Comparison of ENCODE assay signal across 35 cellular contexts in the genomic region with DNA sequence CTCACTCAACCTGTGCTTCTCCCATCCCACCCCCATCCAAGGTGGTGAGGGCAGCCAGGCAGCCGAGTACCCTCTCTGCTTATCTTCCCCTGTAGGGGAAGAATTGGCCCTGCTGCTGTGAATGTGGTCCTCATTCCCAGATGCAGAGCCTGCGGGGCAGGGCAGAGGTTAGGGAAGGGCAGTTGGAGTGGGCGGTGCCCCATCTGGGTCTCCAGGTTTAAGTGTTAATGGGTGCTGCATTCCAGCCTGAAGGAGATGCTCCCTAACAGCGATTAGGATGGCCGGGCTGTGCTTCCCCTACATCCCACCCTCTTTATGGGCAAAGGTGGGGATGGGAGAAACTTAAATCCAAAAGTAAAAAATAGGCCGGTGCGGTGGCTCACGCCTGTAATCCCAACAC. TPM values are rescaled to one million over a fixed set of nuclear protein-coding genes. Genes with fewer than 3 reads are reported as not detected.
"Had no signal": no experiment of that assay in that cellular context is flagged by ENCODE, and none has a peak within 500 bp of the region (broad histone marks: within the 10 kb centered on the region; RNA-seq: fewer than 3 reads in every experiment).

No MANE protein-coding gene starts in this region.

- H3K4me3 Mint-ChIP-seq: naive thymus-derived CD8-positive, alpha-beta T cell; nephron progenitor cell; stimulated activated effector memory CD8-positive, alpha-beta T cell treated with anti-CD3 and anti-CD28 coated beads, Interleukin-12 subunit alpha, Interleukin-12 subunit beta, amount 100 ng/mL, for 72 hours; type B pancreatic cell had no signal

- H3K4me1 ChIP-seq: heart right ventricle, left lung, psoas muscle, sigmoid colon, stomach, thyroid gland had no signal

- H3K9me3 Mint-ChIP-seq: naive thymus-derived CD8-positive, alpha-beta T cell; nephron progenitor cell; stimulated activated effector memory CD8-positive, alpha-beta T cell treated with anti-CD3 and anti-CD28 coated beads, Interleukin-12 subunit alpha, Interleukin-12 subunit beta, amount 100 ng/mL, for 72 hours; type B pancreatic cell had no signal

- H3K27me3 ChIP-seq: esophagus squamous epithelium, left lung, ovary, sigmoid colon, thyroid gland had no signal

- H3K36me3 ChIP-seq: esophagus squamous epithelium, heart right ventricle, left lung, ovary, sigmoid colon, stomach, thyroid gland had no signal

- ATAC-seq: heart right ventricle; left cardiac atrium; left lung; naive thymus-derived CD8-positive, alpha-beta T cell; psoas muscle; stimulated activated effector memory CD8-positive, alpha-beta T cell treated with anti-CD3 and anti-CD28 coated beads, Interleukin-12 subunit alpha, Interleukin-12 subunit beta, amount 100 ng/mL, for 72 hours had no signal

- H3K36me3 Mint-ChIP-seq: naive thymus-derived CD8-positive, alpha-beta T cell; type B pancreatic cell had no signal

- DNase-seq: dorsolateral prefrontal cortex; effector CD8-positive, alpha-beta T cell; esophagus squamous epithelium; foreskin melanocyte; glutamatergic neuron; heart right ventricle; hippocampal formation; left cardiac atrium; left lung; mammary epithelial cell; mesendoderm; naive thymus-derived CD8-positive, alpha-beta T cell; nephron progenitor cell; occipital lobe; ovary; posterior cingulate gyrus; psoas muscle; sigmoid colon; stimulated activated CD4-positive, alpha-beta T cell treated with anti-CD3 and anti-CD28 coated beads, Interleukin-2, amount 100 ng/mL, for 24 hours; stimulated activated CD4-positive, alpha-beta T cell treated with anti-CD3 and anti-CD28 coated beads, Interleukin-4, amount 100 ng/mL, for 24 hours; stimulated activated naive CD4-positive, alpha-beta T cell treated with Interleukin-2 at 50 U/mL for 16 hours; stomach; thyroid gland had no signal

- H3K4me3 ChIP-seq: dorsolateral prefrontal cortex, esophagus squamous epithelium, heart right ventricle, left lung, ovary, psoas muscle, sigmoid colon, stomach, thyroid gland had no signal

- H3K9me3 ChIP-seq: esophagus squamous epithelium, heart right ventricle, left lung, ovary, psoas muscle, sigmoid colon, stomach, thyroid gland had no signal

- H3K27ac Mint-ChIP-seq: naive thymus-derived CD8-positive, alpha-beta T cell; nephron progenitor cell; stimulated activated effector memory CD8-positive, alpha-beta T cell treated with anti-CD3 and anti-CD28 coated beads, Interleukin-12 subunit alpha, Interleukin-12 subunit beta, amount 100 ng/mL, for 72 hours; type B pancreatic cell had no signal

- H3K4me1 Mint-ChIP-seq: naive thymus-derived CD8-positive, alpha-beta T cell; nephron progenitor cell; stimulated activated effector memory CD8-positive, alpha-beta T cell treated with anti-CD3 and anti-CD28 coated beads, Interleukin-12 subunit alpha, Interleukin-12 subunit beta, amount 100 ng/mL, for 72 hours had no signal

- H3K27ac ChIP-seq: dorsolateral prefrontal cortex, esophagus squamous epithelium, heart right ventricle, left lung, ovary, psoas muscle, sigmoid colon, stomach, thyroid gland had no signal

RNA-seq across cellular contexts. Expression of a gene that starts 12.1 kb away (rescaled TPM):
- total RNA-seq: cerebellum; endothelial cell of umbilical vein; epithelial cell of proximal tubule; esophagus squamous epithelium; kidney epithelial cell; left cardiac atrium; left lung; lower leg skin; mammary epithelial cell; myocyte; naive thymus-derived CD8-positive, alpha-beta T cell; occipital lobe; ovary; psoas muscle; renal cortical epithelial cell; right cardiac atrium; sigmoid colon; skeletal muscle tissue; stomach; subcutaneous adipose tissue; thyroid gland had no signal
- polyA plus RNA-seq: endothelial cell of umbilical vein; heart right ventricle; mammary epithelial cell; naive thymus-derived CD8-positive, alpha-beta T cell; ovary; psoas muscle; right cardiac atrium; sigmoid colon; stomach had no signal

RNA-seq across cellular contexts. Expression of a gene that starts 13.8 kb away (rescaled TPM):
- total RNA-seq: myocyte, skeletal muscle tissue had no signal

RNA-seq across cellular contexts. Expression of a gene that starts 30.8 kb away (rescaled TPM):
- total RNA-seq: endothelial cell of umbilical vein, myocyte, occipital lobe had no signal
